ENCODE assay signal across 9 cellular contexts in genomic region chr6:99434702-99435530, GRCh38. TPM values are rescaled to one million over a fixed set of nuclear protein-coding genes. Genes with fewer than 3 reads are reported as not detected.
DNase-seq lines count a peak whose midpoint lies in the region; ATAC-seq and TF ChIP-seq lines count a peak whose summit lies in the region.
"Had no signal": no experiment of that assay in that cellular context is flagged by ENCODE, and none has a peak within 500 bp of the region (broad histone marks: within the 10 kb centered on the region; RNA-seq: fewer than 3 reads in every experiment).

No MANE protein-coding gene starts in this region.

- H3K4me3 Mint-ChIP-seq in natural killer cell = no peak overlapping the region
- no peak overlapping the region for H3K4me3 Mint-ChIP-seq in natural killer cell treated with Interleukin-12 subunit alpha and Interleukin-12 subunit beta and Interleukin-15 and Interleukin-18, amount 100 ng/mL, for 72 hours
- H3K4me3 Mint-ChIP-seq: stimulated activated naive CD8-positive, alpha-beta T cell treated with anti-CD3 and anti-CD28 coated beads, Interleukin-15, Interleukin-2, amounts not matched to agents 100 ng/mL and 50 ng/mL, for 24 hours had no signal

- no peaks in the 10 kb centered on the region for H3K9me3 Mint-ChIP-seq in natural killer cell
- no peaks in the 10 kb centered on the region for H3K9me3 Mint-ChIP-seq in natural killer cell treated with Interleukin-12 subunit alpha and Interleukin-12 subunit beta and Interleukin-15 and Interleukin-18, amount 100 ng/mL, for 72 hours
- H3K9me3 Mint-ChIP-seq: stimulated activated naive CD8-positive, alpha-beta T cell treated with anti-CD3 and anti-CD28 coated beads, Interleukin-15, Interleukin-2, amounts not matched to agents 100 ng/mL and 50 ng/mL, for 24 hours had no signal

- no peak overlapping the region for H3K4me3 ChIP-seq in coronary artery

- no peaks in the 10 kb centered on the region for H3K27me3 Mint-ChIP-seq in natural killer cell (ENCODE audit: low read depth in 2 of 2)
- H3K27me3 Mint-ChIP-seq in natural killer cell treated with Interleukin-12 subunit alpha and Interleukin-12 subunit beta and Interleukin-15 and Interleukin-18, amount 100 ng/mL, for 72 hours = no peaks in the 10 kb centered on the region
- H3K27me3 Mint-ChIP-seq: stimulated activated naive CD8-positive, alpha-beta T cell treated with anti-CD3 and anti-CD28 coated beads, Interleukin-15, Interleukin-2, amounts not matched to agents 100 ng/mL and 50 ng/mL, for 24 hours had no signal

- intact Hi-C loops in natural killer cell (cut with micrococcal nuclease) = no loop called here

- no peaks in the 10 kb centered on the region for H3K36me3 Mint-ChIP-seq in natural killer cell
- H3K36me3 Mint-ChIP-seq in natural killer cell treated with Interleukin-12 subunit alpha and Interleukin-12 subunit beta and Interleukin-15 and Interleukin-18, amount 100 ng/mL, for 72 hours = no peaks in the 10 kb centered on the region

- DNase-seq in natural killer cell = no peak
- no peak for DNase-seq in natural killer cell treated with Interleukin-12 subunit alpha and Interleukin-12 subunit beta and Interleukin-15 and Interleukin-18, amount 100 ng/mL, for 72 hours (ENCODE audit: low spot score)
- DNase-seq in NCI-H2227 treated with DMSO at 0.1 percent for 48 hours (lab: John Stamatoyannopoulos, UW) = peak; percentile 33
- no peak for DNase-seq in coronary artery (ENCODE audit: low spot score)
- peak; percentile 35 for DNase-seq in myocyte (ENCODE audit: low read depth)
- no peak for DNase-seq in cortex of kidney (lab: John Stamatoyannopoulos, UW)
- no peak for DNase-seq in substantia nigra (lab: John Stamatoyannopoulos, UW)

- peak; percentile 69 to 72 (median 71) for ATAC-seq in natural killer cell
- no peak for ATAC-seq in natural killer cell treated with Interleukin-12 subunit alpha and Interleukin-12 subunit beta and Interleukin-15 and Interleukin-18, amount 100 ng/mL, for 72 hours
- ATAC-seq in HG02759 (IDR thresholded peaks at IDR 0.05; ENCODE audit: unreplicated experiment) = peak; percentile 84

- H3K27ac ChIP-seq in coronary artery = no peak overlapping the region
- H3K27ac ChIP-seq in substantia nigra (ENCODE audit: low read depth, low read length, poor library complexity, severe bottlenecking) = no peak overlapping the region

- TF ChIP-seq CTCF in natural killer cell (IDR thresholded peaks at IDR 0.05) (peak; percentile 79), coronary artery (IDR thresholded peaks at IDR 0.05) (peak; percentile 47)

- H3K4me1 Mint-ChIP-seq in natural killer cell = no peaks in the 10 kb centered on the region
- no peaks in the 10 kb centered on the region for H3K4me1 Mint-ChIP-seq in natural killer cell treated with Interleukin-12 subunit alpha and Interleukin-12 subunit beta and Interleukin-15 and Interleukin-18, amount 100 ng/mL, for 72 hours (ENCODE audit: low read depth in 2 of 2)

- no peak overlapping the region for H3K27ac Mint-ChIP-seq in natural killer cell
- H3K27ac Mint-ChIP-seq in natural killer cell treated with Interleukin-12 subunit alpha and Interleukin-12 subunit beta and Interleukin-15 and Interleukin-18, amount 100 ng/mL, for 72 hours = no peak overlapping the region
- H3K27ac Mint-ChIP-seq: stimulated activated naive CD8-positive, alpha-beta T cell treated with anti-CD3 and anti-CD28 coated beads, Interleukin-15, Interleukin-2, amounts not matched to agents 100 ng/mL and 50 ng/mL, for 24 hours had no signal

RNA-seq across cellular contexts. Expression of gene PNISR, which starts 9.8 kb away (rescaled TPM):
- total RNA-seq in natural killer cell (100 to 1,000 TPM; 289 to 320 (median 308) TPM), myocyte (108 and 117 TPM in 2 replicates)
- total RNA-seq in natural killer cell treated with Interleukin-12 subunit alpha and Interleukin-12 subunit beta and Interleukin-15 and Interleukin-18, amount 100 ng/mL, for 72 hours = 100 to 1,000 TPM; 105 to 113 TPM
- polyA plus RNA-seq in myocyte (2012) = 49.8 TPM

RNA-seq across cellular contexts. Expression of gene COQ3, which starts 40.9 kb away (rescaled TPM):
- total RNA-seq in natural killer cell (1 to 10 TPM; 2.5 to 3.7 (median 2.6) TPM), myocyte (4.1 and 5.7 TPM in 2 replicates)
- total RNA-seq in natural killer cell treated with Interleukin-12 subunit alpha and Interleukin-12 subunit beta and Interleukin-15 and Interleukin-18, amount 100 ng/mL, for 72 hours = 10 to 100 TPM in 1 of 2 donors, 1 to 10 TPM in 1; 7.9 to 12.5 TPM
- polyA plus RNA-seq in myocyte (2012) = 3.4 TPM

Comparison
In these comparisons a context has a peak if more than half of its experiments do, and no peak if none do; other contexts are left out.
1. ATAC-seq: peak in natural killer cell (3 of 3) and HG02759 (single experiment); none in natural killer cell treated with Interleukin-12 subunit alpha and Interleukin-12 subunit beta and Interleukin-15 and Interleukin-18, amount 100 ng/mL, for 72 hours (0 of 2).
2. DNase-seq: peak in NCI-H2227 treated with DMSO at 0.1 percent for 48 hours (single experiment) and myocyte (single experiment); none in natural killer cell (single experiment), natural killer cell treated with Interleukin-12 subunit alpha and Interleukin-12 subunit beta and Interleukin-15 and Interleukin-18, amount 100 ng/mL, for 72 hours (single experiment), coronary artery (single experiment), cortex of kidney (single experiment) and substantia nigra (0 of 49).